In genomic region chr7:101657171-101657570, GRCh38 we compare ENCODE assay signal across 18 cellular contexts. TPM values are rescaled to one million over a fixed set of nuclear protein-coding genes. Genes with fewer than 3 reads are reported as not detected.
DNase-seq lines count a peak whose midpoint lies in the region; ATAC-seq and TF ChIP-seq lines count a peak whose summit lies in the region.
"Had no signal": no experiment of that assay in that cellular context is flagged by ENCODE, and none has a peak within 500 bp of the region (broad histone marks: within the 10 kb centered on the region; RNA-seq: fewer than 3 reads in every experiment).

No MANE protein-coding gene starts in this region.

- H3K9ac ChIP-seq in IMR-90 (ENCODE audit: low read depth, low read length) (no peak overlapping the region), neuronal stem cell (ENCODE audit: low read depth, low read length, poor library complexity) (no peak overlapping the region), colonic mucosa (ENCODE audit: low read depth in 2 of 2, low read length in 2 of 2) (no peak overlapping the region)
- H3K9ac ChIP-seq: BLaER1 had no signal

- H4K8ac ChIP-seq in IMR-90 (ENCODE audit: low read depth in 2 of 2, low read length in 2 of 2) (no peak overlapping the region), neuronal stem cell (ENCODE audit: low read depth, low read length) (no peak overlapping the region)

- H3K9me1 ChIP-seq in IMR-90 (ENCODE audit: insufficient read depth, low read length) = no peaks in the 10 kb centered on the region

- no peak overlapping the region for H4K91ac ChIP-seq in IMR-90 (ENCODE audit: insufficient read depth, low read depth, low read length)
- no peak overlapping the region for H4K91ac ChIP-seq in neuronal stem cell (ENCODE audit: low read depth, low read length, poor library complexity)

- 0 out of 2 replicates have a peak overlapping the region, but pooled peaks have one; percentile 15 for H3K23ac ChIP-seq in IMR-90 (ENCODE audit: low read depth, low read length)
- no peak overlapping the region for H3K23ac ChIP-seq in neuronal stem cell (ENCODE audit: low read depth, low read length, poor library complexity)

- no peak for TF ChIP-seq POLR2A in IMR-90 (IDR thresholded peaks at IDR 0.05; ENCODE audit: low read depth, low read length)

- in situ Hi-C loops in IMR-90 (cut with MboI; ENCODE audit: low sequenced_read_pairs) = no loop called here

- DNase-seq in IMR-90 = no peak
- no peak for DNase-seq in neuronal stem cell (ENCODE audit: low spot score)
- DNase-seq in cortex of kidney (lab: John Stamatoyannopoulos, UW) = no peak
- DNase-seq in colonic mucosa = no peak
- DNase-seq: 8988T; ACHN; BE2C; C1 segment of cervical spinal cord; CD4-positive, alpha-beta memory T cell; CD4-positive, CD25-positive, alpha-beta regulatory T cell; CD8-positive, alpha-beta memory T cell; COR-L47; DMS79 treated with DMSO at 0.1 percent for 48 hours; GF-D8 had no signal

- no peak for TF ChIP-seq RAD21 in IMR-90 (IDR thresholded peaks at IDR 0.05; ENCODE audit: low read length)

- H3K36me3 ChIP-seq in IMR-90 (ENCODE audit: control insufficient read depth, insufficient read depth, low read length) = no peaks in the 10 kb centered on the region
- H3K36me3 ChIP-seq in neuronal stem cell (replicated peaks in 1 of 2; ENCODE audit: control insufficient read depth in 2 of 2, insufficient read depth in 2 of 2, low read length in 2 of 2) = no peaks in the 10 kb centered on the region
- no peaks in the 10 kb centered on the region for H3K36me3 ChIP-seq in colonic mucosa
- H3K36me3 ChIP-seq: BE2C, BLaER1 had no signal

- H3K9me3 ChIP-seq in IMR-90 (ENCODE audit: control insufficient read depth, insufficient read depth, low read length) = no peaks in the 10 kb centered on the region
- no peaks in the 10 kb centered on the region for H3K9me3 ChIP-seq in neuronal stem cell (replicated peaks in 1 of 2; ENCODE audit: control insufficient read depth in 2 of 2, insufficient read depth in 1 of 2, low read depth in 1 of 2, low read length in 2 of 2)
- no peaks in the 10 kb centered on the region for H3K9me3 ChIP-seq in colonic mucosa
- H3K9me3 ChIP-seq: BE2C, BLaER1 had no signal

- no peak overlapping the region for H2BK120ac ChIP-seq in IMR-90 (ENCODE audit: low read depth, low read length)
- H2BK120ac ChIP-seq in neuronal stem cell (ENCODE audit: low read depth, low read length) = no peak overlapping the region

- no peak overlapping the region for H3K56ac ChIP-seq in IMR-90 (ENCODE audit: extremely low read depth, insufficient read depth, low read length)

- no peak overlapping the region for H4K5ac ChIP-seq in IMR-90 (ENCODE audit: low read depth, low read length)

- TF ChIP-seq CTCF in IMR-90 (conservative IDR thresholded peaks at IDR 0.05; ENCODE audit: low read depth, low read length) (no peak), colonic mucosa (IDR thresholded peaks at IDR 0.05) (no peak)

- H2AK5ac ChIP-seq in IMR-90 (ENCODE audit: low read depth, low read length) = no peak overlapping the region
- H2AK5ac ChIP-seq in neuronal stem cell (ENCODE audit: low read depth, low read length) = peak overlapping the region; percentile 74

- H3K14ac ChIP-seq in IMR-90 (replicated peaks; ENCODE audit: low read depth, low read length) (no peak overlapping the region), neuronal stem cell (ENCODE audit: low read length) (no peak overlapping the region)

- BruUV-seq in IMR-90 (replicated peaks; lab: Mats Ljungman, UMichigan) = no TSS peak

- H2AFZ ChIP-seq in IMR-90 (replicated peaks; ENCODE audit: low read length, poor library complexity) (no peak overlapping the region), neuronal stem cell (ENCODE audit: low read length) (no peak overlapping the region)

- H2BK15ac ChIP-seq in IMR-90 (ENCODE audit: low read depth, low read length) = no peak overlapping the region
- peak overlapping the region; percentile 2 for H2BK15ac ChIP-seq in neuronal stem cell (ENCODE audit: low read length)

- no peak overlapping the region for H3K4me2 ChIP-seq in IMR-90 (ENCODE audit: low read depth, low read length)
- no peak overlapping the region for H3K4me2 ChIP-seq in neuronal stem cell (ENCODE audit: insufficient read depth, low read length, poor library complexity, severe bottlenecking)
- H3K4me2 ChIP-seq: BLaER1 had no signal

- no peaks in the 10 kb centered on the region for H4K20me1 ChIP-seq in IMR-90 (ENCODE audit: insufficient read depth, low read length)
- H4K20me1 ChIP-seq: BLaER1 had no signal

- H3K4me1 ChIP-seq in IMR-90 (ENCODE audit: control insufficient read depth, insufficient read depth, low read length) = no peaks in the 10 kb centered on the region
- peaks cover 0 to 6% of the 10 kb centered on the region in 2 donors for H3K4me1 ChIP-seq in neuronal stem cell (ENCODE audit: control insufficient read depth in 2 of 2, insufficient read depth in 1 of 2, low read depth in 1 of 2, low read length in 2 of 2)
- H3K4me1 ChIP-seq in colonic mucosa = no peaks in the 10 kb centered on the region
- H3K4me1 ChIP-seq: BE2C had no signal

- intact Hi-C loops in IMR-90 (cut with micrococcal nuclease) (no loop called here), colonic mucosa (cut with DNase I) (no loop called here)

- POLR2A ChIA-PET in IMR-90 (lab: Charles Lee; ENCODE audit: unreplicated experiment) = no interaction called here

- H3K18ac ChIP-seq in IMR-90 (ENCODE audit: low read depth, low read length) = no peak overlapping the region
- H3K18ac ChIP-seq in neuronal stem cell (ENCODE audit: low read length) = no peak overlapping the region

- CTCF ChIA-PET in IMR-90 (lab: Yijun Ruan, JAX) = no interaction called here

- dilution Hi-C loops in IMR-90 (cut with HindIII; ENCODE audit: low sequenced_read_pairs, unreplicated experiment) = no loop called here

- no peak overlapping the region for H3K4me3 ChIP-seq in IMR-90 (ENCODE audit: insufficient read depth, low read depth, low read length)
- H3K4me3 ChIP-seq in neuronal stem cell (ENCODE audit: low read length in 2 of 2) = no peak overlapping the region
- H3K4me3 ChIP-seq in colonic mucosa = no peak overlapping the region
- H3K4me3 ChIP-seq: BLaER1 had no signal

- ATAC-seq in IMR-90 (ENCODE audit: low read depth) (no peak), HG02938 (IDR thresholded peaks at IDR 0.05; ENCODE audit: unreplicated experiment) (no peak)

- H2AK9ac ChIP-seq in IMR-90 (replicated peaks; ENCODE audit: low read depth, low read length, poor library complexity) = no peak overlapping the region

- H3K79me1 ChIP-seq in IMR-90 (ENCODE audit: low read depth in 1 of 2, low read length in 2 of 2) = no peaks in the 10 kb centered on the region
- H3K79me1 ChIP-seq in neuronal stem cell (ENCODE audit: low read depth, low read length) = no peaks in the 10 kb centered on the region

- H2BK5ac ChIP-seq in IMR-90 (ENCODE audit: low read depth, low read length, poor library complexity, severe bottlenecking) (no peak overlapping the region), neuronal stem cell (ENCODE audit: low read length) (no peak overlapping the region)

- no peak overlapping the region for H2BK12ac ChIP-seq in neuronal stem cell (ENCODE audit: low read length)

- H3K27ac ChIP-seq in IMR-90 (ENCODE audit: insufficient read depth, low read length) (no peak overlapping the region), neuronal stem cell (replicated peaks; ENCODE audit: low read length) (no peak overlapping the region), colonic mucosa (no peak overlapping the region)
- H3K27ac ChIP-seq: BLaER1 had no signal

- WGBS in IMR-90 (ENCODE audit: extremely low coverage in 2 of 2, insufficient read length in 1 of 2), 2 experiments = 88% methylated on average over 1 of the region's 5 CpGs; no CpG with 5 or more reads in 1 of the 2 experiments
- no CpG with 5 or more reads among the region's 5 CpGs for WGBS in neuronal stem cell (ENCODE audit: extremely low coverage in 2 of 2, insufficient read length in 2 of 2, insufficient replicate concordance in 1 of 2), 2 donors

- no peak overlapping the region for H2BK20ac ChIP-seq in IMR-90 (ENCODE audit: low read depth, low read length)

- H3K27me3 ChIP-seq in IMR-90 (ENCODE audit: control insufficient read depth, insufficient read depth, low read length) = peaks cover 35% of the 10 kb centered on the region
- H3K27me3 ChIP-seq in neuronal stem cell (ENCODE audit: control insufficient read depth in 3 of 3, insufficient read depth in 3 of 3, low read depth in 1 of 3, low read length in 3 of 3) = no peaks in the 10 kb centered on the region
- H3K27me3 ChIP-seq in colonic mucosa = no peaks in the 10 kb centered on the region
- H3K27me3 ChIP-seq: BE2C, BLaER1 had no signal

- H3K4ac ChIP-seq in IMR-90 (ENCODE audit: low read depth, low read length) (no peak overlapping the region), neuronal stem cell (ENCODE audit: low read length) (no peak overlapping the region)

TF ChIP-seq in IMR-90, 13 proteins besides CTCF, POLR2A, EP300 and RAD21 (continues in another document):
- no peak for TF ChIP-seq ELK1 (IDR thresholded peaks at IDR 0.05; ENCODE audit: borderline replicate concordance, low read depth, low read length)
- TF ChIP-seq CHD1 (IDR thresholded peaks at IDR 0.05; ENCODE audit: low read depth, low read length) = no peak
- no peak for TF ChIP-seq MXI1 (IDR thresholded peaks at IDR 0.05; ENCODE audit: borderline replicate concordance, low read depth, low read length)
- no peak for TF ChIP-seq USF2 (IDR thresholded peaks at IDR 0.05; ENCODE audit: low read depth, low read length)
- no peak for TF ChIP-seq MAZ (IDR thresholded peaks at IDR 0.05; ENCODE audit: borderline replicate concordance, low read depth, low read length)

RNA-seq across cellular contexts. Expression of gene MYL10, which starts 28.1 kb away (rescaled TPM):
- total RNA-seq in IMR-90 (2012; rRNA removed) (not detected in 2 replicates), colonic mucosa (not detected)
- not detected in 2 replicates for polyA plus RNA-seq in IMR-90 (2012; rRNA removed)
- polyA plus RNA-seq in IMR-90 (2012; cell fraction: cytosol; rRNA removed) = not detected in 2 replicates
- not detected in 2 replicates for polyA plus RNA-seq in IMR-90 (2012; cell fraction: nucleus; rRNA removed; ENCODE audit: low replicate concordance)
- not detected for polyA plus RNA-seq in neuronal stem cell (2013, experiment 1 of 2)
- polyA plus RNA-seq in neuronal stem cell (2013, experiment 2 of 2) = not detected
- total RNA-seq: CD4-positive, alpha-beta memory T cell; CD4-positive, CD25-positive, alpha-beta regulatory T cell; CD8-positive, alpha-beta memory T cell had no signal
- polyA plus RNA-seq: AG04450; CD14-positive monocyte; CD4-positive, alpha-beta memory T cell; CD4-positive, CD25-positive, alpha-beta regulatory T cell; CD8-positive, alpha-beta memory T cell had no signal
